In the genomic region with DNA sequence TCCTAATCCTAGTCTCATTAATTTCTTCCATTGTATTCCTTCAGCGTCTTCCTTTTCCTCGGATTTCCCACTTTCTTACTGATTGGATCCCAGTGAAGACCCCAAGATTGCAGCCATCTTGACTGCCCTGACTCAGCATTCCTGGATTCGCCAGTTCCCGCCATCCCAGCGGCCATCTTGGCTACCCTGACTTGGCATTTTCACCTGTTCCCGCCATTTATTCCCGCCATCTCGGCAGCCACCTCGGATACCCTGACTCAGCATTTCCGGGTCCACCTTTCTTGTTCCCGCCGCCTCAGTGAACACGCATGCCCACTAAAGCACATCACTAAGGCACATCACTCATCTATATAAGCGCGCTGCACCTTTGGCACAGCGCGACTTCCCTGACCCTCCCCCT, we compare ENCODE assay signal across 1 cellular context.
TF ChIP-seq lines count a peak whose summit lies in the region.

No MANE protein-coding gene starts in this region.

TF ChIP-seq in HepG2, 621 proteins besides CTCF, POLR2A, EP300 and RAD21:
- TF ChIP-seq MAFK (conservative IDR thresholded peaks at IDR 0.05 in 1 of 2, IDR thresholded peaks at IDR 0.05 in 1 of 2; ENCODE audit: low read length in 2 of 2): peak; percentile 92 to 95
- TF ChIP-seq KLF16 (CRISPR knock-in tag; IDR thresholded peaks at IDR 0.05): no peak
- peak; percentile 92 for TF ChIP-seq MAFF (IDR thresholded peaks at IDR 0.05; ENCODE audit: low read depth, low read length)
